9 cellular contexts compared by ENCODE assay signal in the genomic region with DNA sequence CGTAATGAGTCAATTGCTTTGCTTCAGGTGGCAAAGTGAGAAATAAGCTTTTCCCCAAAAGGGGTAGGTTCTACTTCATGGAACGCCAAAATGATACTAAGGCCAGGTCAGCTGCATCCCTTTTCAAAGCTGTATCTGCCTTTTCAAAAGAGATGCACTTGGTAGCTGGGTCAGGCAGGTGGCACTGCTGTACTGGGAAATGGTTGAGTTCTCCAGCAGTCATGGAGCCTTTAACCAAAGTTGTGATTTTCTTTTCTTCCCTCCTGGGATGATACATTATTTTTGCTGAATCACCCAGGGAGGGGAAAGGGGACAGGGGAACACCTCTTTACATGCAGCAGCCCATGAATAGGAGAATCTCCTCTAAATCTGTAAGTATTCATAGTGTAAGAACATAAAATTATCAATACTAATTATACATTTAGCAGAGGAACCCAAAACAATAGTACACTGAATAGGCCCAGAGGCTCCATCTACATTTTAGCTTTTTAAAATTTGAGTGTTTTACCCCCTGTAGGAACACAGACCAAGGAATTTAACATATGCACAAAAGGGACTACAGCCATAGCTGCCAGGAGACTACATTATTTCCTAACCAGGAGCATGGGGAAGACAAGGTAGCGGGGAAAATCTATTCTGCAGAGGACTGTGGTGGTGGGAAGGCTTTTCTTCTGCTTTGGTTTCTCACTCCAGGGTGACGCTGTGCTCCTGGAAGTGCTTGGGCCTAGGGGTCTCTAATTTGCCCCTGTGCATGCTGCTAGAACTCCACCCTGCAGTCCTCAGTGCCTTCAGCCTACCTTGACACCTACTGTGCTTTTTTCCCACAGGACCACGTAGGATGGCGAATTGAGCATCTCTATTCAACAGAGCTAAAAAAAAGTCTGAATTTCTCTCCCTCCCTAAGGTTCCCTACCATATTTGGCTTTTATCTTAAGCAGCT. TPM values are rescaled to one million over a fixed set of nuclear protein-coding genes. Genes with fewer than 3 reads are reported as not detected.
DNase-seq lines count a peak whose midpoint lies in the region; ATAC-seq and TF ChIP-seq lines count a peak whose summit lies in the region.
"Had no signal": no experiment of that assay in that cellular context is flagged by ENCODE, and none has a peak within 500 bp of the region (broad histone marks: within the 10 kb centered on the region; RNA-seq: fewer than 3 reads in every experiment).

No MANE protein-coding gene starts in this region.

- no peak overlapping the region for H3K9ac ChIP-seq in OCI-LY3 (ENCODE audit: low read length)

- ATAC-seq in HG03432 (IDR thresholded peaks at IDR 0.05; ENCODE audit: unreplicated experiment) (peak; percentile 76), GM18519 (IDR thresholded peaks at IDR 0.05; ENCODE audit: low FRiP score, unreplicated experiment) (no peak)

- H3K27ac ChIP-seq in OCI-LY3 (ENCODE audit: low read length) = no peak overlapping the region

- peak; percentile 82 for TF ChIP-seq CTCF in OCI-LY3 (IDR thresholded peaks at IDR 0.05; ENCODE audit: low read depth, low read length)
- peak; percentile 76 for TF ChIP-seq CTCF in neural crest cell (conservative IDR thresholded peaks at IDR 0.05)
- peak; percentile 76 for TF ChIP-seq CTCF in type B pancreatic cell (conservative IDR thresholded peaks at IDR 0.05)

- no peak overlapping the region for H3K4me3 ChIP-seq in OCI-LY3 (ENCODE audit: low read length)

- DNase-seq in ELF-1 (ENCODE audit: low read depth, low spot score) (peak; percentile 49), fibroblast of the conjunctiva (ENCODE audit: low read depth) (peak; percentile 75), neural crest cell (ENCODE audit: low read depth, low spot score) (peak; percentile 12), type B pancreatic cell (ENCODE audit: extremely low spot score, unreplicated experiment) (no peak)
- DNase-seq in activated T-helper 1 cell treated with anti-CD3 and anti-CD28 coated beads, Interleukin-12 subunit alpha, Interleukin-12 subunit beta, Interleukin-2, Interleukin-4 antibody, amounts not matched to agents 30 ng/mL and 10 ng/mL and 1 ng/mL, durations not matched to agents 14 hours and 24 hours and 36 hours (ENCODE audit: low spot score) = peak; percentile 7

- intact Hi-C loops in activated T-helper 1 cell treated with anti-CD3 and anti-CD28 coated beads, Interleukin-12 subunit alpha, Interleukin-12 subunit beta, Interleukin-2, Interleukin-4 antibody, amounts not matched to agents 30 ng/mL and 10 ng/mL and 1 ng/mL, durations not matched to agents 14 hours and 24 hours and 36 hours (cut with micrococcal nuclease) = loop anchor here (1.0 to 10.0 kb wide), 6 partner anchors 38 to 416 kb away; partner anchors contain the start of genes CBLL1 and SLC26A4

- no peak overlapping the region for H3K27ac Mint-ChIP-seq in activated T-helper 1 cell treated with anti-CD3 and anti-CD28 coated beads, Interleukin-12 subunit alpha, Interleukin-12 subunit beta, Interleukin-2, Interleukin-4 antibody, amounts not matched to agents 30 ng/mL and 10 ng/mL and 1 ng/mL, durations not matched to agents 14 hours and 24 hours and 36 hours
- H3K27ac Mint-ChIP-seq in neural crest cell (ENCODE audit: unreplicated experiment) = no peak overlapping the region
- H3K27ac Mint-ChIP-seq in type B pancreatic cell = no peak overlapping the region

- H3K27me3 ChIP-seq in OCI-LY3 (ENCODE audit: low read depth, low read length) = no peaks in the 10 kb centered on the region

- no peak overlapping the region for H2AFZ ChIP-seq in OCI-LY3 (ENCODE audit: low read depth, low read length)

- no peaks in the 10 kb centered on the region for H3K4me1 ChIP-seq in OCI-LY3 (ENCODE audit: low read length)

- H3K9me3 Mint-ChIP-seq in activated T-helper 1 cell treated with anti-CD3 and anti-CD28 coated beads, Interleukin-12 subunit alpha, Interleukin-12 subunit beta, Interleukin-2, Interleukin-4 antibody, amounts not matched to agents 30 ng/mL and 10 ng/mL and 1 ng/mL, durations not matched to agents 14 hours and 24 hours and 36 hours = no peaks in the 10 kb centered on the region
- H3K9me3 Mint-ChIP-seq in neural crest cell = no peaks in the 10 kb centered on the region
- no peaks in the 10 kb centered on the region for H3K9me3 Mint-ChIP-seq in type B pancreatic cell
- H3K9me3 Mint-ChIP-seq: activated naive CD4-positive, alpha-beta T cell treated with anti-CD3 and anti-CD28 coated beads, Interleukin-2, amount 50 U/mL, for 24 hours had no signal

- no peak overlapping the region for H3K4me2 ChIP-seq in OCI-LY3 (ENCODE audit: low read length)

- H3K36me3 Mint-ChIP-seq in activated T-helper 1 cell treated with anti-CD3 and anti-CD28 coated beads, Interleukin-12 subunit alpha, Interleukin-12 subunit beta, Interleukin-2, Interleukin-4 antibody, amounts not matched to agents 30 ng/mL and 10 ng/mL and 1 ng/mL, durations not matched to agents 14 hours and 24 hours and 36 hours (ENCODE audit: low read depth) = peaks cover 2% of the 10 kb centered on the region
- H3K36me3 Mint-ChIP-seq in neural crest cell (ENCODE audit: low read depth) (no peaks in the 10 kb centered on the region), type B pancreatic cell (peaks cover 4% of the 10 kb centered on the region)

- H3K4me3 Mint-ChIP-seq in activated T-helper 1 cell treated with anti-CD3 and anti-CD28 coated beads, Interleukin-12 subunit alpha, Interleukin-12 subunit beta, Interleukin-2, Interleukin-4 antibody, amounts not matched to agents 30 ng/mL and 10 ng/mL and 1 ng/mL, durations not matched to agents 14 hours and 24 hours and 36 hours = no peak overlapping the region
- H3K4me3 Mint-ChIP-seq in neural crest cell (no peak overlapping the region), type B pancreatic cell (no peak overlapping the region)
- H3K4me3 Mint-ChIP-seq: activated naive CD4-positive, alpha-beta T cell treated with anti-CD3 and anti-CD28 coated beads, Interleukin-2, amount 50 U/mL, for 24 hours had no signal

- no peaks in the 10 kb centered on the region for H3K79me2 ChIP-seq in OCI-LY3 (ENCODE audit: low read length)

- H3K36me3 ChIP-seq in OCI-LY3 (replicated peaks; ENCODE audit: low read depth, low read length) = no peaks in the 10 kb centered on the region

- no peaks in the 10 kb centered on the region for H3K4me1 Mint-ChIP-seq in activated T-helper 1 cell treated with anti-CD3 and anti-CD28 coated beads, Interleukin-12 subunit alpha, Interleukin-12 subunit beta, Interleukin-2, Interleukin-4 antibody, amounts not matched to agents 30 ng/mL and 10 ng/mL and 1 ng/mL, durations not matched to agents 14 hours and 24 hours and 36 hours (ENCODE audit: low read depth)
- H3K4me1 Mint-ChIP-seq in neural crest cell (peaks cover 16% of the 10 kb centered on the region), type B pancreatic cell (ENCODE audit: unreplicated experiment) (no peaks in the 10 kb centered on the region)

- no peaks in the 10 kb centered on the region for H3K9me3 ChIP-seq in OCI-LY3 (ENCODE audit: insufficient read depth, low read length)

- H4K20me1 ChIP-seq in OCI-LY3 (ENCODE audit: insufficient read depth, low read length) = no peaks in the 10 kb centered on the region

- H3K27me3 Mint-ChIP-seq in activated T-helper 1 cell treated with anti-CD3 and anti-CD28 coated beads, Interleukin-12 subunit alpha, Interleukin-12 subunit beta, Interleukin-2, Interleukin-4 antibody, amounts not matched to agents 30 ng/mL and 10 ng/mL and 1 ng/mL, durations not matched to agents 14 hours and 24 hours and 36 hours (ENCODE audit: insufficient read depth) = no peaks in the 10 kb centered on the region
- H3K27me3 Mint-ChIP-seq in neural crest cell (ENCODE audit: low read depth) (no peaks in the 10 kb centered on the region), type B pancreatic cell (no peaks in the 10 kb centered on the region)
- H3K27me3 Mint-ChIP-seq: activated naive CD4-positive, alpha-beta T cell treated with anti-CD3 and anti-CD28 coated beads, Interleukin-2, amount 50 U/mL, for 24 hours had no signal

RNA-seq across cellular contexts. Expression of gene GPR22, which starts 6.4 kb away (rescaled TPM):
- not detected in 2 replicates for total RNA-seq in activated T-helper 1 cell treated with anti-CD3 and anti-CD28 coated beads, Interleukin-12 subunit alpha, Interleukin-12 subunit beta, Interleukin-2, Interleukin-4 antibody, amounts not matched to agents 30 ng/mL and 10 ng/mL and 1 ng/mL, durations not matched to agents 14 hours and 24 hours and 36 hours
- total RNA-seq in neural crest cell (0.07 TPM in 1 of 2 replicates, not detected in the other), type B pancreatic cell (ENCODE audit: low replicate concordance) (not detected in 2 replicates)
